Comparison of ENCODE assay signal across 8 cellular contexts in the genomic region with DNA sequence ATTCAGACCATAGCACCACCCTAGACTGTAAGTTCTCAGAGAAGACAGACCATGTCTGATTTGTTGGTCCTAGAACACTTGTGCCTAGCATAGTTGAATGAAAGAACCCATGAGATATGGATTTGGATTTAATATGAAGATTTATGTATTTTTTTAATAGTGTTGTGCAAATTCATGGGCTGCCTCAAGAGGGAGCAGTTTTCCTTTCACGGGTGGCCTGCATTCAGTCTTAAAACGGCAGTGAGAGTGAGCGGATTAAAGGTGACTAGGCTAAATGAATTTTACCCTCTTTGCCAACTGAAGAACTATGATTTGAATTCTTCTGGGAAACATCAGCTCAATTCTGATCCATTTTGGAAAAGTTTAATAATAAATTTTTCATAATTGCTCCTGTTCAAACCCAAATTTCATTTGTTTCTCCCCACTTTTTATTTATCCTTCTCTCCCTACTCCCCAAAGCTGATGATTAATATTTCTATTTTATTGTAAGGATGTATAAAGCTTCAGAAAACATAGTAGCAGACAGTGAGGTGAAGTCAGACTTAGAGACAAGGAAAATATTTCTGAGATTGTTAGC.
A peak's percentile ranks its signal among the peaks of the same experiment; 100 is the strongest.
DNase-seq lines count a peak whose midpoint lies in the region; ATAC-seq and TF ChIP-seq lines count a peak whose summit lies in the region.

No MANE protein-coding gene starts in this region.

- H3K27ac ChIP-seq in MM.1S (ENCODE audit: low read length) (no peak overlapping the region), liver (ENCODE audit: low read depth in 1 of 2, low read length in 2 of 2) (no peak overlapping the region)

- H3K4me3 ChIP-seq in MM.1S (ENCODE audit: low read length) (no peak overlapping the region), liver (ENCODE audit: low read depth in 1 of 3, low read length in 3 of 3) (no peak overlapping the region)

- peaks cover 31% of the 10 kb centered on the region for H3K4me1 ChIP-seq in MM.1S (ENCODE audit: low read length)
- no peaks in the 10 kb centered on the region for H3K4me1 ChIP-seq in liver (ENCODE audit: control insufficient read depth in 4 of 4, insufficient read depth in 4 of 4, low read length in 3 of 4)

- no peak for ATAC-seq in activated T-cell treated with anti-CD3 and anti-CD28 coated beads, Interleukin-2, amount 50 U/mL, for 72 hours (replicated peaks in 1 of 2)
- ATAC-seq in activated T-cell treated with anti-CD3 and anti-CD28 coated beads, Interleukin-2, amount 50 U/mL, for 4 hours: no peak
- ATAC-seq in GM21576 (IDR thresholded peaks at IDR 0.05; ENCODE audit: unreplicated experiment) (peak; percentile 66), HG03135 (IDR thresholded peaks at IDR 0.05; ENCODE audit: unreplicated experiment) (no peak)

- H3K4me2 ChIP-seq in MM.1S (ENCODE audit: low read depth, low read length): no peak overlapping the region

- H3K9me3 ChIP-seq in MM.1S (replicated peaks; ENCODE audit: insufficient read depth, low read length) (no peaks in the 10 kb centered on the region), liver (ENCODE audit: control insufficient read depth in 4 of 4, low read length in 3 of 4) (no peaks in the 10 kb centered on the region)

- peak; percentile 86 to 87 for TF ChIP-seq RAD21 in liver (IDR thresholded peaks at IDR 0.05)

- H3K27me3 ChIP-seq in MM.1S (replicated peaks; ENCODE audit: insufficient read depth, low read length) (no peaks in the 10 kb centered on the region), liver (ENCODE audit: control insufficient read depth in 4 of 4, insufficient read depth in 4 of 4, low read length in 3 of 4) (no peaks in the 10 kb centered on the region)

- peaks cover 3% of the 10 kb centered on the region; the same call in 1 of the 2 replicates for H3F3A ChIP-seq in MM.1S (ENCODE audit: insufficient read depth, low read length)

- peak; percentile 7 to 20 for DNase-seq in activated T-cell treated with anti-CD3 and anti-CD28 coated beads, Interleukin-2, amount 50 U/mL, for 72 hours
- no peak for DNase-seq in activated T-cell treated with anti-CD3 and anti-CD28 coated beads, Interleukin-2, amount 50 U/mL, for 4 hours
- DNase-seq in MM.1S (peak; percentile 58), amniotic stem cell (lab: John Stamatoyannopoulos, UW) (no peak)
- DNase-seq in activated CD4-positive, alpha-beta T cell treated with anti-CD3 and anti-CD28 coated beads, Interleukin-2, amount 10 ng/mL, durations not matched to agents 24 days and 14 days: peak; percentile 67

- intact Hi-C loops in activated CD4-positive, alpha-beta T cell treated with anti-CD3 and anti-CD28 coated beads, Interleukin-2, amount 10 ng/mL, durations not matched to agents 24 days and 14 days (cut with micrococcal nuclease): no loop called here

- TF ChIP-seq CTCF in MM.1S (IDR thresholded peaks at IDR 0.05; ENCODE audit: low read length) (peak; percentile 77), liver (IDR thresholded peaks at IDR 0.05; ENCODE audit: low read depth, low read length, missing input control) (peak; percentile 71)

- no peak overlapping the region for H3K27ac Mint-ChIP-seq in activated T-cell treated with anti-CD3 and anti-CD28 coated beads, Interleukin-2, amount 50 U/mL, for 72 hours
- no peak overlapping the region for H3K27ac Mint-ChIP-seq in activated CD4-positive, alpha-beta T cell treated with anti-CD3 and anti-CD28 coated beads, Interleukin-2, amount 10 ng/mL, durations not matched to agents 24 days and 14 days

- no peaks in the 10 kb centered on the region for H3K27me3 Mint-ChIP-seq in activated T-cell treated with anti-CD3 and anti-CD28 coated beads, Interleukin-2, amount 50 U/mL, for 72 hours (ENCODE audit: low read depth)
- H3K27me3 Mint-ChIP-seq in activated T-cell treated with anti-CD3 and anti-CD28 coated beads, Interleukin-2, amount 50 U/mL, for 4 hours (ENCODE audit: low read depth): peaks cover 3% of the 10 kb centered on the region
- H3K27me3 Mint-ChIP-seq in activated CD4-positive, alpha-beta T cell treated with anti-CD3 and anti-CD28 coated beads, Interleukin-2, amount 10 ng/mL, durations not matched to agents 24 days and 14 days: peaks cover 1% of the 10 kb centered on the region

- H2AFZ ChIP-seq in MM.1S (ENCODE audit: low read length): no peak overlapping the region

- H3K36me3 ChIP-seq in MM.1S (replicated peaks; ENCODE audit: insufficient read depth, low read length) (peaks cover 4% of the 10 kb centered on the region; the same call in 1 of the 2 replicates), liver (ENCODE audit: control insufficient read depth in 4 of 4, insufficient read depth in 3 of 4, low read depth in 1 of 4, low read length in 3 of 4) (no peaks in the 10 kb centered on the region)

- no peaks in the 10 kb centered on the region for H3K36me3 Mint-ChIP-seq in activated T-cell treated with anti-CD3 and anti-CD28 coated beads, Interleukin-2, amount 50 U/mL, for 72 hours (ENCODE audit: insufficient read depth in 2 of 2)
- H3K36me3 Mint-ChIP-seq in activated T-cell treated with anti-CD3 and anti-CD28 coated beads, Interleukin-2, amount 50 U/mL, for 4 hours (ENCODE audit: insufficient read depth): no peaks in the 10 kb centered on the region
- H3K36me3 Mint-ChIP-seq in activated CD4-positive, alpha-beta T cell treated with anti-CD3 and anti-CD28 coated beads, Interleukin-2, amount 10 ng/mL, durations not matched to agents 24 days and 14 days (ENCODE audit: low read depth): no peaks in the 10 kb centered on the region

- H3K79me2 ChIP-seq in MM.1S (ENCODE audit: low read length): 0 out of 2 replicates have a peak, but pooled peaks cover 6% of the 10 kb centered on the region

- no peaks in the 10 kb centered on the region for H3K4me1 Mint-ChIP-seq in activated T-cell treated with anti-CD3 and anti-CD28 coated beads, Interleukin-2, amount 50 U/mL, for 72 hours (ENCODE audit: low read depth)
- H3K4me1 Mint-ChIP-seq in activated T-cell treated with anti-CD3 and anti-CD28 coated beads, Interleukin-2, amount 50 U/mL, for 4 hours (ENCODE audit: low read depth): no peaks in the 10 kb centered on the region
- H3K4me1 Mint-ChIP-seq in activated CD4-positive, alpha-beta T cell treated with anti-CD3 and anti-CD28 coated beads, Interleukin-2, amount 10 ng/mL, durations not matched to agents 24 days and 14 days: no peaks in the 10 kb centered on the region

- no peaks in the 10 kb centered on the region for H3K9me3 Mint-ChIP-seq in activated T-cell treated with anti-CD3 and anti-CD28 coated beads, Interleukin-2, amount 50 U/mL, for 72 hours
- H3K9me3 Mint-ChIP-seq in activated T-cell treated with anti-CD3 and anti-CD28 coated beads, Interleukin-2, amount 50 U/mL, for 4 hours: no peaks in the 10 kb centered on the region
- no peaks in the 10 kb centered on the region for H3K9me3 Mint-ChIP-seq in activated CD4-positive, alpha-beta T cell treated with anti-CD3 and anti-CD28 coated beads, Interleukin-2, amount 10 ng/mL, durations not matched to agents 24 days and 14 days

- 15% methylated on average over 3 of the region's 3 CpGs for WGBS in liver

- H4K20me1 ChIP-seq in MM.1S (ENCODE audit: insufficient read depth, low read length): no peaks in the 10 kb centered on the region

- no peak overlapping the region for H3K4me3 Mint-ChIP-seq in activated T-cell treated with anti-CD3 and anti-CD28 coated beads, Interleukin-2, amount 50 U/mL, for 72 hours
- no peak overlapping the region for H3K4me3 Mint-ChIP-seq in activated T-cell treated with anti-CD3 and anti-CD28 coated beads, Interleukin-2, amount 50 U/mL, for 4 hours
- no peak overlapping the region for H3K4me3 Mint-ChIP-seq in activated CD4-positive, alpha-beta T cell treated with anti-CD3 and anti-CD28 coated beads, Interleukin-2, amount 10 ng/mL, durations not matched to agents 24 days and 14 days

- H3K9ac ChIP-seq in MM.1S (ENCODE audit: low read length) (no peak overlapping the region), liver (ENCODE audit: low read depth in 1 of 2, low read length in 2 of 2) (no peak overlapping the region)

- H3K9me2 ChIP-seq in MM.1S (replicated peaks; ENCODE audit: insufficient read depth, low read length): no peaks in the 10 kb centered on the region

TF ChIP-seq in liver, 16 proteins besides CTCF, POLR2A, EP300 and RAD21 (continues in another document):
- TF ChIP-seq TAF1 (conservative IDR thresholded peaks at IDR 0.05) (no peak), FOXA2 (IDR thresholded peaks at IDR 0.05) (no peak)
- TF ChIP-seq, protein P1, sequence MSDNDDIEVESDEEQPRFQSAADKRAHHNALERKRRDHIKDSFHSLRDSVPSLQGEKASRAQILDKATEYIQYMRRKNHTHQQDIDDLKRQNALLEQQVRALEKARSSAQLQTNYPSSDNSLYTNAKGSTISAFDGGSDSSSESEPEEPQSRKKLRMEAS (IDR thresholded peaks at IDR 0.05): no peak
- TF ChIP-seq, protein P2, sequence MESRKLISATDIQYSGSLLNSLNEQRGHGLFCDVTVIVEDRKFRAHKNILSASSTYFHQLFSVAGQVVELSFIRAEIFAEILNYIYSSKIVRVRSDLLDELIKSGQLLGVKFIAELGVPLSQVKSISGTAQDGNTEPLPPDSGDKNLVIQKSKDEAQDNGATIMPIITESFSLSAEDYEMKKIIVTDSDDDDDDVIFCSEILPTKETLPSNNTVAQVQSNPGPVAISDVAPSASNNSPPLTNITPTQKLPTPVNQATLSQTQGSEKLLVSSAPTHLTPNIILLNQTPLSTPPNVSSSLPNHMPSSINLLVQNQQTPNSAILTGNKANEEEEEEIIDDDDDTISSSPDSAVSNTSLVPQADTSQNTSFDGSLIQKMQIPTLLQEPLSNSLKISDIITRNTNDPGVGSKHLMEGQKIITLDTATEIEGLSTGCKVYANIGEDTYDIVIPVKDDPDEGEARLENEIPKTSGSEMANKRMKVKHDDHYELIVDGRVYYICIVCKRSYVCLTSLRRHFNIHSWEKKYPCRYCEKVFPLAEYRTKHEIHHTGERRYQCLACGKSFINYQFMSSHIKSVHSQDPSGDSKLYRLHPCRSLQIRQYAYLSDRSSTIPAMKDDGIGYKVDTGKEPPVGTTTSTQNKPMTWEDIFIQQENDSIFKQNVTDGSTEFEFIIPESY (IDR thresholded peaks at IDR 0.05): no peak

Comparison
In these comparisons a context has a peak if more than half of its experiments do, and no peak if none do; other contexts are left out.
1. DNase-seq: peak in activated T-cell treated with anti-CD3 and anti-CD28 coated beads, Interleukin-2, amount 50 U/mL, for 72 hours (2 of 2), MM.1S (single experiment) and activated CD4-positive, alpha-beta T cell treated with anti-CD3 and anti-CD28 coated beads, Interleukin-2, amount 10 ng/mL, durations not matched to agents 24 days and 14 days (single experiment); none in activated T-cell treated with anti-CD3 and anti-CD28 coated beads, Interleukin-2, amount 50 U/mL, for 4 hours (single experiment) and amniotic stem cell (single experiment).